24 cellular contexts compared by ENCODE assay signal in the genomic region with DNA sequence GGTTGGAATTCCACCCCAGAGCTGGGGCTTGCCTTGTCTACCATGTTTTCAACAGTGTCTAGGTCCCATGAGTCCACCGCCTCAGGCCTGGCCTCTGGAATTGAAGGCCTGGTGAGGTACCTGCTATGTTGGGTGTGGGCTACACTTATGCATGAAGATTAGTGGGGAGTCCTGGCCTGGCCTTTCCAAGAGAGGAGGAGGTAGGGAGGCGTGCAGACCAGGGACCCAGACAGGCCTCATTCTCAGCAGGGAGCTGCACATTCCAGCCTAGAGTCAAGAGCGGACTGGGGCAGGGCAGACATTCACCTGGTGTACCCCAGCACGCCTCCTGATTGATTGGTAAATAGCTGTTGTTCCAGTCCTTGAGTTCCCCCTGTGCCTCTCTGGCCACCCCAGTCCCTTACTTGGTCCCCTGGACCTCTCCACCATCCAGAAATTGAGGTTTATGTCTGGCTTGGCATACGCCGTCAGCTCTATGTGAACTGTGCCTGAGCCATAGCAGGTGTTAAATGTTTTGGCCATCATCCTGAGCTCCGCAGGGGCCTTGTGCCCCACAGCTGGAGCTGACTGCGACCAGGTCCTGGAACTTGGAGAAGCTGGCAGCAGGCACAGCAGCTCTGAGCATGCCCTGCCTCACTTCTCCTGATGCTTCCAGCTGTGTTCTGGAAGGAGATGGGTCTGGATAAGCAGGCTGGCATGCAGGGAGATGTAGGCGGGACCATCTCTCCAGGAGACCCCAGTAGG.
"Had no signal": no experiment of that assay in that cellular context is flagged by ENCODE, and none has a peak within 500 bp of the region (broad histone marks: within the 10 kb centered on the region; RNA-seq: fewer than 3 reads in every experiment).

No MANE protein-coding gene starts in this region.

- H3K4me1 ChIP-seq: suprapubic skin had no signal

- DNase-seq: activated CD4-positive, alpha-beta T cell treated with anti-CD3 and anti-CD28 coated beads for 36 hours; activated CD4-positive, alpha-beta T cell treated with anti-CD3 and anti-CD28 coated beads, Interleukin-2, amount 50 U/mL, for 48 hours; activated naive CD4-positive, alpha-beta T cell; activated naive CD8-positive, alpha-beta T cell treated with anti-CD3 and anti-CD28 coated beads, Interleukin-2, amount 10 ng/mL, durations not matched to agents 7 days and 5 days; activated T-cell treated with anti-CD3 and anti-CD28 coated beads for 4 hours; amygdala; caudate nucleus; endodermal cell; foreskin fibroblast; left cardiac atrium; mesendoderm; naive thymus-derived CD4-positive, alpha-beta T cell; retina; stimulated activated CD4-positive, alpha-beta T cell treated with anti-CD3 and anti-CD28 coated beads, Interleukin-15, amount 100 ng/mL, for 24 hours; stimulated activated CD4-positive, alpha-beta T cell treated with anti-CD3 and anti-CD28 coated beads, Interleukin-2, amount 100 ng/mL, for 48 hours; stimulated activated naive CD8-positive, alpha-beta T cell treated with anti-CD3 and anti-CD28 coated beads, Interleukin-15, amount 100 ng/mL, for 72 hours; transverse colon had no signal

- H3K4me3 ChIP-seq: hepatocyte, suprapubic skin, transverse colon, vagina had no signal

- FAIRE-seq: colon, TTC549 had no signal

- H2AFZ ChIP-seq: hepatocyte had no signal

- H3K27ac ChIP-seq: epithelial cell of prostate, neutrophil, suprapubic skin, transverse colon, vagina had no signal

- H3K9me3 ChIP-seq: neutrophil, suprapubic skin, transverse colon, vagina had no signal

- H3K27me3 ChIP-seq: hepatocyte, suprapubic skin, transverse colon, vagina had no signal

- H3K36me3 ChIP-seq: neutrophil, suprapubic skin, transverse colon, vagina had no signal

- ATAC-seq: activated CD4-positive, alpha-beta T cell treated with anti-CD3 and anti-CD28 coated beads for 36 hours; left cardiac atrium; naive thymus-derived CD4-positive, alpha-beta T cell; stimulated activated naive CD8-positive, alpha-beta T cell treated with anti-CD3 and anti-CD28 coated beads, Interleukin-15, amount 100 ng/mL, for 72 hours had no signal

- H3K4me2 ChIP-seq: hepatocyte had no signal

- H3K79me2 ChIP-seq: hepatocyte had no signal
